7 cellular contexts compared by ENCODE assay signal in genomic region chr16:6541262-6541661, GRCh38.
"Had no signal": no experiment of that assay in that cellular context is flagged by ENCODE, and none has a peak within 500 bp of the region (broad histone marks: within the 10 kb centered on the region; RNA-seq: fewer than 3 reads in every experiment).

No MANE protein-coding gene starts in this region.

- H3K4me3 ChIP-seq: GM23248 had no signal

- H2AFZ ChIP-seq: GM23248 had no signal

- FAIRE-seq: H54, HTR-8/SVneo had no signal

- DNase-seq: GM23248, GOT3, H9, HCEC 1CT, KBM-7 had no signal

- H3K9ac ChIP-seq: GM23248 had no signal

- H3K27ac ChIP-seq: GM23248 had no signal
